In the genomic region with DNA sequence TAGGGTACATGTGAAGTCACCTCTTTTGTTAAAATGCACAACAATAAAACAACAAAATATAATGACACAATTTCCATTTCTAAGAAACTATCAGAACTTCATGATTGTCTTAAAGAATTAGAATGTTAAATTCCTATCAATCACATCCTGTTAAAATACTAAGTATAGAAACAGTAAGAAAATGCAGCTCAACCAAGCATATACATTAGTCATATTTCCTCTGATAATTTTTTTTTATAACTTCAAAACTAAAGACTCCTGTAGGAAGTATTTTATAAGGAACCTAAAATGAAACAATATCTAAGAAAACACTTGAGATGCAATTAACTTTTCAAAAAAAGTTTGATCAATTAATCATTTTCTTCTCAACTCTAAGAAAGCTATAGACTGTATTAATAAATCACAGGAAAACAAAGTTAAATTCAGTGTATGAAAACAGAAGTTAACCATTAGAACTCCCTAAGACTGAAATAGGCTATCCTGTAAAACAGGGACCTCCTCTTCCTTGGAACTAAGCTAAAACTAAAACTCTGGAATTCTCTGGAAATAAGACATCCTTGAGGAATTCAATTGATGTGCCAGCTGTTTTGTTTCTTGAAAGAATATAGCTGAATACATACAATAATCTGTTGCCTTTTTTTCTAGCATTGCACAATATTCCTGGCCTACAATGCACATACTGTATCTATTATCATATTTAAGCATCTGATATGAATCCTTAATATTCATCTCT, we compare ENCODE assay signal across 11 cellular contexts. TPM values are rescaled to one million over a fixed set of nuclear protein-coding genes. Genes with fewer than 3 reads are reported as not detected.
DNase-seq lines count a peak whose midpoint lies in the region; ATAC-seq and TF ChIP-seq lines count a peak whose summit lies in the region.
"Had no signal": no experiment of that assay in that cellular context is flagged by ENCODE, and none has a peak within 500 bp of the region (broad histone marks: within the 10 kb centered on the region; RNA-seq: fewer than 3 reads in every experiment).

No MANE protein-coding gene starts in this region.

- H3K4me3 Mint-ChIP-seq in activated CD8-positive, alpha-beta T cell treated with anti-CD3 and anti-CD28 coated beads, Interleukin-2, amount 10 ng/mL, durations not matched to agents 7 days and 5 days: peak overlapping the region; percentile 71

- H3K4me1 Mint-ChIP-seq in activated CD8-positive, alpha-beta T cell treated with anti-CD3 and anti-CD28 coated beads, Interleukin-2, amount 10 ng/mL, durations not matched to agents 7 days and 5 days (ENCODE audit: low read depth): peaks cover 53% of the 10 kb centered on the region

- POLR2A ChIA-PET in activated CD8-positive, alpha-beta T cell treated with anti-CD3 and anti-CD28 coated beads, Interleukin-2, amount 10 ng/mL, durations not matched to agents 7 days and 5 days (lab: Charles Lee): interaction anchor here (0.6 to 1.7 kb wide), 8 partner anchors 15 to 428 kb away, joined by 3 to 10 read pairs (median 4); no protein-coding TSS in a partner anchor

- intact Hi-C loops in heart right ventricle (cut with DNase I) (no loop called here), Right ventricle myocardium superior (cut with DNase I) (no loop called here)

- no peaks in the 10 kb centered on the region for H3K9me3 Mint-ChIP-seq in activated CD8-positive, alpha-beta T cell treated with anti-CD3 and anti-CD28 coated beads, Interleukin-2, amount 10 ng/mL, durations not matched to agents 7 days and 5 days (ENCODE audit: insufficient read depth)

- TF ChIP-seq CTCF in heart right ventricle (IDR thresholded peaks at IDR 0.05) (no peak), foreskin keratinocyte (conservative IDR thresholded peaks at IDR 0.05) (no peak)

- H3K4me1 ChIP-seq in heart right ventricle (peaks cover 0 to 97% (median 43%) of the 10 kb centered on the region in 9 donors), foreskin keratinocyte (peaks cover 39% of the 10 kb centered on the region), subcutaneous abdominal adipose tissue (ENCODE audit: control insufficient read depth in 5 of 5, insufficient read depth in 5 of 5, low read length in 5 of 5) (peaks cover 0 to 37% (median 18%) of the 10 kb centered on the region in 5 donors)

- peak overlapping the region; percentile 72 for H3K27ac Mint-ChIP-seq in activated CD8-positive, alpha-beta T cell treated with anti-CD3 and anti-CD28 coated beads, Interleukin-2, amount 10 ng/mL, durations not matched to agents 7 days and 5 days

- CTCF ChIA-PET in activated CD8-positive, alpha-beta T cell treated with anti-CD3 and anti-CD28 coated beads, Interleukin-2, amount 10 ng/mL, durations not matched to agents 7 days and 5 days (lab: Charles Lee): interaction anchor here (1.0 to 6.4 kb wide), 16 partner anchors 9 to 146 kb away, joined by 3 to 72 read pairs (median 6); a partner anchor contains a TSS

- H3K4me3 ChIP-seq in heart right ventricle (peak overlapping the region in 6 of 10 donors; percentile 1 to 28 (median 17)), subcutaneous abdominal adipose tissue (ENCODE audit: low read depth in 1 of 5, low read length in 5 of 5) (peak overlapping the region in 2 of 5 donors; percentile 0 to 33)
- H3K4me3 ChIP-seq: ovary had no signal

- no peaks in the 10 kb centered on the region for H3K9me3 ChIP-seq in heart right ventricle
- H3K9me3 ChIP-seq in subcutaneous abdominal adipose tissue (ENCODE audit: control insufficient read depth in 5 of 5, low read length in 5 of 5): no peaks in the 10 kb centered on the region
- H3K9me3 ChIP-seq: ovary had no signal

- H3K36me3 Mint-ChIP-seq in activated CD8-positive, alpha-beta T cell treated with anti-CD3 and anti-CD28 coated beads, Interleukin-2, amount 10 ng/mL, durations not matched to agents 7 days and 5 days (ENCODE audit: low read depth): peaks cover 8% of the 10 kb centered on the region

- peak overlapping the region in 5 of 10 donors; percentile 29 to 86 (median 48) for H3K27ac ChIP-seq in heart right ventricle
- peak overlapping the region; percentile 61 for H3K27ac ChIP-seq in foreskin keratinocyte
- H3K27ac ChIP-seq in subcutaneous abdominal adipose tissue (ENCODE audit: low read depth, low read length): peak overlapping the region; percentile 19
- H3K27ac ChIP-seq: ovary had no signal

- H3K27me3 ChIP-seq in heart right ventricle (no peaks in the 10 kb centered on the region), foreskin keratinocyte (no peaks in the 10 kb centered on the region), subcutaneous abdominal adipose tissue (ENCODE audit: control insufficient read depth in 5 of 5, insufficient read depth in 4 of 5, low read length in 5 of 5) (no peaks in the 10 kb centered on the region)
- H3K27me3 ChIP-seq: ovary had no signal

- peak overlapping the region in 2 of 5 donors; percentile 15 to 30 for H3K9ac ChIP-seq in subcutaneous abdominal adipose tissue (ENCODE audit: low read length in 5 of 5)

- H3K27me3 Mint-ChIP-seq in activated CD8-positive, alpha-beta T cell treated with anti-CD3 and anti-CD28 coated beads, Interleukin-2, amount 10 ng/mL, durations not matched to agents 7 days and 5 days (ENCODE audit: low read depth): no peaks in the 10 kb centered on the region

- ATAC-seq in heart right ventricle (no peak), Right ventricle myocardium superior (ENCODE audit: poor library complexity) (no peak), foreskin keratinocyte (no peak), GM19035 (IDR thresholded peaks at IDR 0.05; ENCODE audit: unreplicated experiment) (no peak), HG03280 (IDR thresholded peaks at IDR 0.05; ENCODE audit: unreplicated experiment) (no peak)
- ATAC-seq in activated CD8-positive, alpha-beta T cell treated with anti-CD3 and anti-CD28 coated beads, Interleukin-2, amount 10 ng/mL, durations not matched to agents 7 days and 5 days: no peak
- ATAC-seq: Panc1 had no signal

- H3K36me3 ChIP-seq in heart right ventricle (peaks cover 0 to 22% (median 0%) of the 10 kb centered on the region in 9 donors), subcutaneous abdominal adipose tissue (ENCODE audit: control insufficient read depth in 5 of 5, insufficient read depth in 5 of 5, low read length in 5 of 5) (peaks cover 0 to 6% (median 0%) of the 10 kb centered on the region in 5 donors)
- H3K36me3 ChIP-seq: ovary had no signal

- DNase-seq in heart right ventricle (no peak), Right ventricle myocardium superior (no peak), foreskin keratinocyte (peak in 1 of 2 donors; percentile 41), cerebellar cortex (ENCODE audit: low spot score) (no peak)
- no peak for DNase-seq in activated CD8-positive, alpha-beta T cell treated with anti-CD3 and anti-CD28 coated beads, Interleukin-2, amount 10 ng/mL, durations not matched to agents 7 days and 5 days
- DNase-seq: NCI-H1092 treated with DMSO at 0.1 percent for 48 hours, ovary had no signal

RNA-seq across cellular contexts. Expression of a gene that starts 19.8 kb away (rescaled TPM):
- total RNA-seq in heart right ventricle (100 to 1,000 TPM in 3 of 10 donors, 10 to 100 TPM in 7; 20.3 to 151 (median 45.3) TPM), Right ventricle myocardium superior (106 TPM), foreskin keratinocyte (42.2 and 59.4 TPM in 2 replicates)
- polyA plus RNA-seq in heart right ventricle (100 to 1,000 TPM in 1 of 2 donors, 10 to 100 TPM in 1; 40.5 to 199 TPM), foreskin keratinocyte (28.1 and 41.8 TPM in 2 replicates)
- 10 to 100 TPM; 78.7 to 79.5 TPM for total RNA-seq in activated CD8-positive, alpha-beta T cell treated with anti-CD3 and anti-CD28 coated beads, Interleukin-2, amount 10 ng/mL, durations not matched to agents 7 days and 5 days
